ENCODE assay signal across 12 cellular contexts in the genomic region with DNA sequence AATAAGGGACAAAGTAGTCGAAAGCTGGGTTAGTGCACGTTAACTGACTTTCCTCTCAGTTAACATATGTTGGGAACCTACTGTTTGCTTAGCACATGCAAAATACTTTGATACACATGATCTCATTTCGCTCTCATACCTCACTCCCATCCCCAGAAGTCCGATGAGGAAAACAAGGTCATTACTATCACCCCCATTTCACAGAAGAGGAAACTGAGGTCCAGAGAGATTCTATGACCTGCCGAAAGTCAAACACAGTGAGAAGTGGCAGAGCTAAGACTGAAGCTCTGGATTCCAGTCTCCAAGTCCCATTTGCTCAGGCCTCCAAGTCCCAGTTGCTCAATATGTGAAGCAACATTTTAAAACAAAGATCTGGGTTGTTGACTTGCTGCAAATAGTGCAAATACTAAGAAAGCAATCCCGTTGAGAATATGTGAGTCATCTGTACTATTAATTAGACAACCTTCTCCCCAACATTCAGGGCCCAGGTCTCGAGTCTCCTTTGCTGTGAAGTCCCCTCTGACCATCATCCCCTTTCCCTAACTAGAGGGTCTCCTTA.
DNase-seq lines count a peak whose midpoint lies in the region; ATAC-seq, FAIRE-seq and TF ChIP-seq lines count a peak whose summit lies in the region.
"Had no signal": no experiment of that assay in that cellular context is flagged by ENCODE, and none has a peak within 500 bp of the region (broad histone marks: within the 10 kb centered on the region; RNA-seq: fewer than 3 reads in every experiment).

No MANE protein-coding gene starts in this region.

- no peak for TF ChIP-seq CTCF in AG04450 (IDR thresholded peaks at IDR 0.05; ENCODE audit: low read depth, low read length)
- no peak for TF ChIP-seq CTCF in HEK293 (tag by site-specific recombination; IDR thresholded peaks at IDR 0.05)
- no peak for TF ChIP-seq CTCF in cardiac fibroblast (IDR thresholded peaks at IDR 0.05; ENCODE audit: low read depth, low read length)
- TF ChIP-seq CTCF in HepG2 (CRISPR knock-in tag; IDR thresholded peaks at IDR 0.05), result no peak

- in situ Hi-C loops in HepG2 (cut with HindIII; ENCODE audit: extremely low pct_ligation_motif_present, low pct_unique_long_range_greater_than_20kb), result no loop called here

- CTCF ChIA-PET in AG04450 (lab: Charles Lee), result interaction anchor here (1.1 kb wide), 1 partner anchor 383 kb away, joined by 3 read pairs; no protein-coding TSS in a partner anchor
- CTCF ChIA-PET in HEK293 (lab: Yijun Ruan, JAX), result no interaction called here
- CTCF ChIA-PET in HepG2 (lab: Yijun Ruan, JAX; ENCODE audit: low intra/inter-chr PET ratio, low total read pairs), result no interaction called here

- H3K27ac ChIP-seq in AG04450 (ENCODE audit: low read depth, low read length), result peak overlapping the region; percentile 58
- no peak overlapping the region for H3K27ac ChIP-seq in HEK293 (ENCODE audit: extremely low read depth, low read depth, low read length)
- no peak overlapping the region for H3K27ac ChIP-seq in HepG2 (ENCODE audit: extremely low read length, insufficient read depth, low read length)
- H3K27ac ChIP-seq: thoracic aorta had no signal

- intact Hi-C loops in HepG2 (cut with micrococcal nuclease; ENCODE audit: unreplicated experiment), result no loop called here

- DNase-seq in AG04450 (ENCODE audit: low read depth, low spot score) (no peak), cardiac fibroblast (ENCODE audit: low read depth in 2 of 2) (peak; percentile 58 to 96), HepG2 (ENCODE audit: low spot score) (peak; percentile 46), COLO668 (lab: John Stamatoyannopoulos, UW; ENCODE audit: unreplicated experiment) (no peak), cortex of kidney (lab: John Stamatoyannopoulos, UW) (no peak), C1 segment of cervical spinal cord (lab: John Stamatoyannopoulos, UW) (no peak), NCI-H146 (lab: John Stamatoyannopoulos, UW) (no peak)
- DNase-seq: Caco-2, KG1, NCI-H526 had no signal

- TF ChIP-seq EP300 in HepG2 (IDR thresholded peaks at IDR 0.05; ENCODE audit: low read depth in 2 of 2, low read length in 2 of 2) (peak in 1 of 2 experiments; percentile 44; a peak in 1 of 4 replicates), HepG2 (CRISPR knock-in tag; IDR thresholded peaks at IDR 0.05; ENCODE audit: borderline replicate concordance) (no peak)

- no peaks in the 10 kb centered on the region for H4K20me1 ChIP-seq in HepG2 (ENCODE audit: insufficient read depth, low read length)

- H3K4me1 ChIP-seq in HEK293 (ENCODE audit: control insufficient read depth, insufficient read depth, low read length), result no peaks in the 10 kb centered on the region
- peaks cover 12% of the 10 kb centered on the region for H3K4me1 ChIP-seq in HepG2 (ENCODE audit: insufficient read depth, low read length)
- H3K4me1 ChIP-seq: Caco-2 had no signal

- H3K4me2 ChIP-seq in HepG2 (ENCODE audit: low read depth, low read length), result no peak overlapping the region; the same call in 1 of the 2 replicates

- no peak overlapping the region for H3K9ac ChIP-seq in HepG2 (ENCODE audit: insufficient read depth, low read depth, low read length)

- POLR2A ChIA-PET in AG04450 (lab: Yijun Ruan, JAX) (no interaction called here), HEK293 (lab: Yijun Ruan, JAX) (no interaction called here), HepG2 (lab: Yijun Ruan, JAX) (no interaction called here)

- no peaks in the 10 kb centered on the region for H3K9me3 ChIP-seq in AG04450 (ENCODE audit: control insufficient read depth, insufficient read depth, low read length)
- H3K9me3 ChIP-seq in HEK293 (ENCODE audit: control insufficient read depth, insufficient read depth, low read depth, low read length), result no peaks in the 10 kb centered on the region
- no peaks in the 10 kb centered on the region for H3K9me3 ChIP-seq in HepG2 (ENCODE audit: low read length)
- H3K9me3 ChIP-seq: Caco-2, thoracic aorta had no signal

- no peak for TF ChIP-seq RAD21 in HepG2 (CRISPR knock-in tag; IDR thresholded peaks at IDR 0.05)

- no peak overlapping the region for H3K4me3 ChIP-seq in AG04450 (ENCODE audit: low read depth, low read length)
- no peak overlapping the region for H3K4me3 ChIP-seq in HEK293 (ENCODE audit: low read depth, low read length)
- H3K4me3 ChIP-seq in cardiac fibroblast (replicated peaks in 1 of 2; ENCODE audit: low read depth in 2 of 2, low read length in 2 of 2), result no peak overlapping the region
- no peak overlapping the region for H3K4me3 ChIP-seq in HepG2 (replicated peaks in 1 of 3; ENCODE audit: insufficient read depth in 1 of 3, low read depth in 2 of 3, low read length in 3 of 3)
- H3K4me3 ChIP-seq: thoracic aorta had no signal

- peak; percentile 8 for FAIRE-seq in HepG2 (lab: Jason Lieb, UNC)

- TF ChIP-seq POLR2A in HepG2 (IDR thresholded peaks at IDR 0.05; ENCODE audit: insufficient read depth in 1 of 2, low read depth in 2 of 2, low read length in 2 of 2), result no peak

- no TSS peak for BruUV-seq in HepG2 (replicated peaks; lab: Mats Ljungman, UMichigan)

- H3K79me2 ChIP-seq in HepG2 (ENCODE audit: insufficient read depth, low read length), result no peaks in the 10 kb centered on the region

- peak; percentile 34; the same call in 1 of the 3 replicates for ATAC-seq in HepG2

- no peak overlapping the region for H2AFZ ChIP-seq in HepG2 (ENCODE audit: low read length)

- 37% methylated on average over 7 of the region's 7 CpGs for WGBS in HepG2 (ENCODE audit: low lambda C conversion rate)

- no peaks in the 10 kb centered on the region for H3K36me3 ChIP-seq in HEK293 (ENCODE audit: control insufficient read depth in 2 of 2, insufficient read depth in 1 of 2, low read length in 2 of 2)
- H3K36me3 ChIP-seq in HepG2 (replicated peaks in 1 of 2; ENCODE audit: control insufficient read depth in 1 of 2, insufficient read depth in 2 of 2, low read length in 2 of 2), result no peaks in the 10 kb centered on the region
- H3K36me3 ChIP-seq: thoracic aorta had no signal

- H3K27me3 ChIP-seq in AG04450 (ENCODE audit: control insufficient read depth, insufficient read depth, low read length) (no peaks in the 10 kb centered on the region), HepG2 (ENCODE audit: control insufficient read depth in 1 of 2, insufficient read depth in 2 of 2, low read length in 2 of 2) (no peaks in the 10 kb centered on the region)

TF ChIP-seq in HEK293, 187 proteins besides CTCF, POLR2A, EP300 and RAD21 (continues in another document):
- TF ChIP-seq ZNF530 (tag by site-specific recombination; IDR thresholded peaks at IDR 0.05; ENCODE audit: low read depth) (no peak), ZSCAN16 (tag by site-specific recombination; IDR thresholded peaks at IDR 0.05) (no peak), ZNF768 (tag by site-specific recombination; IDR thresholded peaks at IDR 0.05) (no peak), ZNF184 (tag by site-specific recombination; IDR thresholded peaks at IDR 0.05) (0 out of 2 replicates have a peak, but pooled peaks have one; percentile 8), PATZ1 (tag by site-specific recombination; IDR thresholded peaks at IDR 0.05) (no peak), ZNF701 (tag by site-specific recombination; IDR thresholded peaks at IDR 0.05) (no peak)

TF ChIP-seq in HepG2, 621 proteins besides CTCF, POLR2A, EP300 and RAD21 (continues in another document):
- TF ChIP-seq FOSL2 (CRISPR knock-in tag; IDR thresholded peaks at IDR 0.05) (peak; percentile 69; the same call in 1 of the 2 replicates), FOXA3 (CRISPR knock-in tag; IDR thresholded peaks at IDR 0.05) (peak; percentile 61), BCL6 (CRISPR knock-in tag; IDR thresholded peaks at IDR 0.05) (peak; percentile 32; the same call in 1 of the 2 replicates), FOXJ3 (CRISPR knock-in tag; IDR thresholded peaks at IDR 0.05; ENCODE audit: borderline replicate concordance) (no peak), ZMYM3 (CRISPR knock-in tag; IDR thresholded peaks at IDR 0.05) (peak; percentile 40; the same call in 1 of the 2 replicates), CEBPG (CRISPR knock-in tag; IDR thresholded peaks at IDR 0.05) (peak; percentile 80), SOX13 (IDR thresholded peaks at IDR 0.05) (no peak), SOX13 (CRISPR knock-in tag; conservative IDR thresholded peaks at IDR 0.05 in 1 of 2, IDR thresholded peaks at IDR 0.05 in 1 of 2) (peak in 1 of 2 experiments; percentile 40; a peak in 1 of 4 replicates), ZFY (CRISPR knock-in tag; IDR thresholded peaks at IDR 0.05) (no peak), JUND (CRISPR knock-in tag; IDR thresholded peaks at IDR 0.05) (peak; percentile 20; the same call in 1 of the 2 replicates), CEBPB (IDR thresholded peaks at IDR 0.05; ENCODE audit: borderline replicate concordance, low read depth, low read length) (peak; percentile 95), ZNF224 (CRISPR knock-in tag; IDR thresholded peaks at IDR 0.05) (no peak), ZNF629 (CRISPR knock-in tag; conservative IDR thresholded peaks at IDR 0.05) (peak; percentile 87)
- TF ChIP-seq, protein P1, sequence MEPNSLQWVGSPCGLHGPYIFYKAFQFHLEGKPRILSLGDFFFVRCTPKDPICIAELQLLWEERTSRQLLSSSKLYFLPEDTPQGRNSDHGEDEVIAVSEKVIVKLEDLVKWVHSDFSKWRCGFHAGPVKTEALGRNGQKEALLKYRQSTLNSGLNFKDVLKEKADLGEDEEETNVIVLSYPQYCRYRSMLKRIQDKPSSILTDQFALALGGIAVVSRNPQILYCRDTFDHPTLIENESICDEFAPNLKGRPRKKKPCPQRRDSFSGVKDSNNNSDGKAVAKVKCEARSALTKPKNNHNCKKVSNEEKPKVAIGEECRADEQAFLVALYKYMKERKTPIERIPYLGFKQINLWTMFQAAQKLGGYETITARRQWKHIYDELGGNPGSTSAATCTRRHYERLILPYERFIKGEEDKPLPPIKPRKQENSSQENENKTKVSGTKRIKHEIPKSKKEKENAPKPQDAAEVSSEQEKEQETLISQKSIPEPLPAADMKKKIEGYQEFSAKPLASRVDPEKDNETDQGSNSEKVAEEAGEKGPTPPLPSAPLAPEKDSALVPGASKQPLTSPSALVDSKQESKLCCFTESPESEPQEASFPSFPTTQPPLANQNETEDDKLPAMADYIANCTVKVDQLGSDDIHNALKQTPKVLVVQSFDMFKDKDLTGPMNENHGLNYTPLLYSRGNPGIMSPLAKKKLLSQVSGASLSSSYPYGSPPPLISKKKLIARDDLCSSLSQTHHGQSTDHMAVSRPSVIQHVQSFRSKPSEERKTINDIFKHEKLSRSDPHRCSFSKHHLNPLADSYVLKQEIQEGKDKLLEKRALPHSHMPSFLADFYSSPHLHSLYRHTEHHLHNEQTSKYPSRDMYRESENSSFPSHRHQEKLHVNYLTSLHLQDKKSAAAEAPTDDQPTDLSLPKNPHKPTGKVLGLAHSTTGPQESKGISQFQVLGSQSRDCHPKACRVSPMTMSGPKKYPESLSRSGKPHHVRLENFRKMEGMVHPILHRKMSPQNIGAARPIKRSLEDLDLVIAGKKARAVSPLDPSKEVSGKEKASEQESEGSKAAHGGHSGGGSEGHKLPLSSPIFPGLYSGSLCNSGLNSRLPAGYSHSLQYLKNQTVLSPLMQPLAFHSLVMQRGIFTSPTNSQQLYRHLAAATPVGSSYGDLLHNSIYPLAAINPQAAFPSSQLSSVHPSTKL (CRISPR knock-in tag; IDR thresholded peaks at IDR 0.05), result peak; percentile 46

Comparison
In these comparisons a context has a peak if more than half of its experiments do, and no peak if none do; other contexts are left out.
1. DNase-seq: peak in cardiac fibroblast (2 of 2) and HepG2 (single experiment); none in AG04450 (single experiment), COLO668 (single experiment), cortex of kidney (single experiment), C1 segment of cervical spinal cord (0 of 14) and NCI-H146 (single experiment).